ENCODE assay signal across 1 cellular context in the genomic region with DNA sequence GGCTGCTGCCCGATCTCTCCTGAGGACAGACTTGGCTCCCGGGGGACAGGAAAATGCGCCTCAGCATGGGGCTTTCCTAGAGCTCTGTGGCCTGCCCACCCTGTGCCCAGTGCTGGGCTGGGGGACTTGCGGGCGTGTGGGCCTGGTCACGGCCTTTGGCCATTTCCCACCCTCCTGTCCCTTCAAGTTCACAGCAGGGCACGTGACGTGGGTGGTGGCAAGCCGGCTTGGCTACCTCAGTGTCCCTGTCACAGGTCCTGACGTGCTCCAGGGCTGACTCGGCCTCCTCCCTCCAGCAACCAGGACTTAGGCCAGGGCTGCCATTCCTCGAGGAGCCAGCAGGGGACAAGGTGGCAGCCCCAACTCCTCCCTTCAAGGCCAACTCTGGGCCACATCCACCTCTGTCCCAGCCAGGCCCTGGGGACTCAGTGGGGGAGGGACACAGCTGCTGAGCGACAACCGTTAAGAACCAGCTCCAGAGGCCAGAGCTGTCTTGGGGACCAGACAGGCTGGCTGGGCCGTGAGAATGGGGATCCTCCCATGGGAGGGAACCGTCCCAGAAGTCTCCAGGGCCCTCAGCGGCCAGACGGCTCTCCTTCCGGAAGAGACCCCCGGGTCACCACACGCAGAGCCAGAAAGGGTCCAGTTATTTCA.
A peak's percentile ranks its signal among the peaks of the same experiment; 100 is the strongest.
TF ChIP-seq lines count a peak whose summit lies in the region.

No MANE protein-coding gene starts in this region.

TF ChIP-seq in K562, 482 proteins besides CTCF, POLR2A, EP300 and RAD21 (continued from another document and continues in another):
- TF ChIP-seq, protein P1, sequence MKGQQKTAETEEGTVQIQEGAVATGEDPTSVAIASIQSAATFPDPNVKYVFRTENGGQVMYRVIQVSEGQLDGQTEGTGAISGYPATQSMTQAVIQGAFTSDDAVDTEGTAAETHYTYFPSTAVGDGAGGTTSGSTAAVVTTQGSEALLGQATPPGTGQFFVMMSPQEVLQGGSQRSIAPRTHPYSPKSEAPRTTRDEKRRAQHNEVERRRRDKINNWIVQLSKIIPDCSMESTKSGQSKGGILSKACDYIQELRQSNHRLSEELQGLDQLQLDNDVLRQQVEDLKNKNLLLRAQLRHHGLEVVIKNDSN (CRISPR knock-in tag; IDR thresholded peaks at IDR 0.05), result peak; percentile 88
- TF ChIP-seq POLR3G (IDR thresholded peaks at IDR 0.05; ENCODE audit: extremely low read depth, insufficient read length, insufficient replicate concordance) (no peak), BRD9 (IDR thresholded peaks at IDR 0.05; ENCODE audit: low read depth, partially characterized antibody) (no peak), GABPB1 (CRISPR knock-in tag; IDR thresholded peaks at IDR 0.05) (peak; percentile 26; the same call in 1 of the 2 replicates), KLF10 (CRISPR knock-in tag; IDR thresholded peaks at IDR 0.05) (no peak), RUNX1 (IDR thresholded peaks at IDR 0.05; ENCODE audit: low read depth) (no peak), ATF7 (IDR thresholded peaks at IDR 0.05) (peak; percentile 81), ZNF23 (CRISPR knock-in tag; IDR thresholded peaks at IDR 0.05) (no peak), SMAD1 (IDR thresholded peaks at IDR 0.05; ENCODE audit: low read depth, low read length, partially characterized antibody) (no peak), HDAC1 (IDR thresholded peaks at IDR 0.05) (peak in 1 of 2 experiments; percentile 74; a peak in 2 of 4 replicates), MECOM (CRISPR knock-in tag; IDR thresholded peaks at IDR 0.05) (no peak), ZNF124 (CRISPR knock-in tag; IDR thresholded peaks at IDR 0.05) (no peak), BRD4 (IDR thresholded peaks at IDR 0.05) (no peak), ZNF133 (CRISPR knock-in tag; IDR thresholded peaks at IDR 0.05) (no peak), HMGN3 (IDR thresholded peaks at IDR 0.05; ENCODE audit: borderline replicate concordance, extremely low read depth, insufficient read length, low read depth, low read length) (peak; percentile 82), GABPB2 (CRISPR knock-in tag; conservative IDR thresholded peaks at IDR 0.05) (no peak; the same call in 1 of the 2 replicates), TEAD4 (IDR thresholded peaks at IDR 0.05; ENCODE audit: low read length) (0 out of 2 replicates have a peak, but pooled peaks have one; percentile 48), TEAD4 (CRISPR knock-in tag; IDR thresholded peaks at IDR 0.05; ENCODE audit: borderline replicate concordance) (no peak), XRCC3 (IDR thresholded peaks at IDR 0.05) (no peak), RFX5 (IDR thresholded peaks at IDR 0.05; ENCODE audit: low read depth, low read length) (no peak), ZNF436 (CRISPR knock-in tag; IDR thresholded peaks at IDR 0.05) (no peak), MCM5 (IDR thresholded peaks at IDR 0.05; ENCODE audit: low read depth) (no peak), SAFB2 (IDR thresholded peaks at IDR 0.05; ENCODE audit: borderline replicate concordance, low read depth, low read length, severe bottlenecking) (no peak), ETV1 (tag; conservative IDR thresholded peaks at IDR 0.05; ENCODE audit: low read depth) (no peak), ZNF583 (CRISPR knock-in tag; IDR thresholded peaks at IDR 0.05) (0 out of 2 replicates have a peak, but pooled peaks have one; percentile 6), NCOA4 (IDR thresholded peaks at IDR 0.05; ENCODE audit: partially characterized antibody) (no peak), RBM17 (IDR thresholded peaks at IDR 0.05; ENCODE audit: borderline replicate concordance, low read depth, low read length) (no peak), HMG20B (CRISPR knock-in tag; IDR thresholded peaks at IDR 0.05) (no peak), KLF6 (CRISPR knock-in tag; IDR thresholded peaks at IDR 0.05; ENCODE audit: borderline replicate concordance) (no peak), MEIS2 (IDR thresholded peaks at IDR 0.05; ENCODE audit: partially characterized antibody) (peak; percentile 89), NFRKB (IDR thresholded peaks at IDR 0.05; ENCODE audit: low read depth) (no peak; the same call in 1 of the 2 replicates), ZNF785 (CRISPR knock-in tag; IDR thresholded peaks at IDR 0.05) (no peak), ZNF766 (CRISPR knock-in tag; conservative IDR thresholded peaks at IDR 0.05) (peak; percentile 86), HMG20A (CRISPR knock-in tag; conservative IDR thresholded peaks at IDR 0.05) (no peak), KLF1 (tag; IDR thresholded peaks at IDR 0.05) (no peak), DPF2 (IDR thresholded peaks at IDR 0.05) (peak; percentile 53; the same call in 1 of the 2 replicates)
- TF ChIP-seq, protein P2, sequence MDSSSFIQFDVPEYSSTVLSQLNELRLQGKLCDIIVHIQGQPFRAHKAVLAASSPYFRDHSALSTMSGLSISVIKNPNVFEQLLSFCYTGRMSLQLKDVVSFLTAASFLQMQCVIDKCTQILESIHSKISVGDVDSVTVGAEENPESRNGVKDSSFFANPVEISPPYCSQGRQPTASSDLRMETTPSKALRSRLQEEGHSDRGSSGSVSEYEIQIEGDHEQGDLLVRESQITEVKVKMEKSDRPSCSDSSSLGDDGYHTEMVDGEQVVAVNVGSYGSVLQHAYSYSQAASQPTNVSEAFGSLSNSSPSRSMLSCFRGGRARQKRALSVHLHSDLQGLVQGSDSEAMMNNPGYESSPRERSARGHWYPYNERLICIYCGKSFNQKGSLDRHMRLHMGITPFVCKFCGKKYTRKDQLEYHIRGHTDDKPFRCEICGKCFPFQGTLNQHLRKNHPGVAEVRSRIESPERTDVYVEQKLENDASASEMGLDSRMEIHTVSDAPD (CRISPR knock-in tag; IDR thresholded peaks at IDR 0.05), result no peak
- TF ChIP-seq, protein P3, sequence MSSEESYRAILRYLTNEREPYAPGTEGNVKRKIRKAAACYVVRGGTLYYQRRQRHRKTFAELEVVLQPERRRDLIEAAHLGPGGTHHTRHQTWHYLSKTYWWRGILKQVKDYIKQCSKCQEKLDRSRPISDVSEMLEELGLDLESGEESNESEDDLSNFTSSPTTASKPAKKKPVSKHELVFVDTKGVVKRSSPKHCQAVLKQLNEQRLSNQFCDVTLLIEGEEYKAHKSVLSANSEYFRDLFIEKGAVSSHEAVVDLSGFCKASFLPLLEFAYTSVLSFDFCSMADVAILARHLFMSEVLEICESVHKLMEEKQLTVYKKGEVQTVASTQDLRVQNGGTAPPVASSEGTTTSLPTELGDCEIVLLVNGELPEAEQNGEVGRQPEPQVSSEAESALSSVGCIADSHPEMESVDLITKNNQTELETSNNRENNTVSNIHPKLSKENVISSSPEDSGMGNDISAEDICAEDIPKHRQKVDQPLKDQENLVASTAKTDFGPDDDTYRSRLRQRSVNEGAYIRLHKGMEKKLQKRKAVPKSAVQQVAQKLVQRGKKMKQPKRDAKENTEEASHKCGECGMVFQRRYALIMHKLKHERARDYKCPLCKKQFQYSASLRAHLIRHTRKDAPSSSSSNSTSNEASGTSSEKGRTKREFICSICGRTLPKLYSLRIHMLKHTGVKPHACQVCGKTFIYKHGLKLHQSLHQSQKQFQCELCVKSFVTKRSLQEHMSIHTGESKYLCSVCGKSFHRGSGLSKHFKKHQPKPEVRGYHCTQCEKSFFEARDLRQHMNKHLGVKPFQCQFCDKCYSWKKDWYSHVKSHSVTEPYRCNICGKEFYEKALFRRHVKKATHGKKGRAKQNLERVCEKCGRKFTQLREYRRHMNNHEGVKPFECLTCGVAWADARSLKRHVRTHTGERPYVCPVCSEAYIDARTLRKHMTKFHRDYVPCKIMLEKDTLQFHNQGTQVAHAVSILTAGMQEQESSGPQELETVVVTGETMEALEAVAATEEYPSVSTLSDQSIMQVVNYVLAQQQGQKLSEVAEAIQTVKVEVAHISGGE (CRISPR knock-in tag; IDR thresholded peaks at IDR 0.05), result peak in 1 of 3 experiments; percentile 56; a peak in 1 of 6 replicates
- TF ChIP-seq, protein P4, sequence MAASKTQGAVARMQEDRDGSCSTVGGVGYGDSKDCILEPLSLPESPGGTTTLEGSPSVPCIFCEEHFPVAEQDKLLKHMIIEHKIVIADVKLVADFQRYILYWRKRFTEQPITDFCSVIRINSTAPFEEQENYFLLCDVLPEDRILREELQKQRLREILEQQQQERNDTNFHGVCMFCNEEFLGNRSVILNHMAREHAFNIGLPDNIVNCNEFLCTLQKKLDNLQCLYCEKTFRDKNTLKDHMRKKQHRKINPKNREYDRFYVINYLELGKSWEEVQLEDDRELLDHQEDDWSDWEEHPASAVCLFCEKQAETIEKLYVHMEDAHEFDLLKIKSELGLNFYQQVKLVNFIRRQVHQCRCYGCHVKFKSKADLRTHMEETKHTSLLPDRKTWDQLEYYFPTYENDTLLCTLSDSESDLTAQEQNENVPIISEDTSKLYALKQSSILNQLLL (CRISPR knock-in tag; IDR thresholded peaks at IDR 0.05; ENCODE audit: borderline replicate concordance), result no peak
- TF ChIP-seq, protein P5, sequence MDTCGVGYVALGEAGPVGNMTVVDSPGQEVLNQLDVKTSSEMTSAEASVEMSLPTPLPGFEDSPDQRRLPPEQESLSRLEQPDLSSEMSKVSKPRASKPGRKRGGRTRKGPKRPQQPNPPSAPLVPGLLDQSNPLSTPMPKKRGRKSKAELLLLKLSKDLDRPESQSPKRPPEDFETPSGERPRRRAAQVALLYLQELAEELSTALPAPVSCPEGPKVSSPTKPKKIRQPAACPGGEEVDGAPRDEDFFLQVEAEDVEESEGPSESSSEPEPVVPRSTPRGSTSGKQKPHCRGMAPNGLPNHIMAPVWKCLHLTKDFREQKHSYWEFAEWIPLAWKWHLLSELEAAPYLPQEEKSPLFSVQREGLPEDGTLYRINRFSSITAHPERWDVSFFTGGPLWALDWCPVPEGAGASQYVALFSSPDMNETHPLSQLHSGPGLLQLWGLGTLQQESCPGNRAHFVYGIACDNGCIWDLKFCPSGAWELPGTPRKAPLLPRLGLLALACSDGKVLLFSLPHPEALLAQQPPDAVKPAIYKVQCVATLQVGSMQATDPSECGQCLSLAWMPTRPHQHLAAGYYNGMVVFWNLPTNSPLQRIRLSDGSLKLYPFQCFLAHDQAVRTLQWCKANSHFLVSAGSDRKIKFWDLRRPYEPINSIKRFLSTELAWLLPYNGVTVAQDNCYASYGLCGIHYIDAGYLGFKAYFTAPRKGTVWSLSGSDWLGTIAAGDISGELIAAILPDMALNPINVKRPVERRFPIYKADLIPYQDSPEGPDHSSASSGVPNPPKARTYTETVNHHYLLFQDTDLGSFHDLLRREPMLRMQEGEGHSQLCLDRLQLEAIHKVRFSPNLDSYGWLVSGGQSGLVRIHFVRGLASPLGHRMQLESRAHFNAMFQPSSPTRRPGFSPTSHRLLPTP (IDR thresholded peaks at IDR 0.05; ENCODE audit: borderline replicate concordance, extremely low read depth, insufficient read length), result no peak
- TF ChIP-seq, protein P6, sequence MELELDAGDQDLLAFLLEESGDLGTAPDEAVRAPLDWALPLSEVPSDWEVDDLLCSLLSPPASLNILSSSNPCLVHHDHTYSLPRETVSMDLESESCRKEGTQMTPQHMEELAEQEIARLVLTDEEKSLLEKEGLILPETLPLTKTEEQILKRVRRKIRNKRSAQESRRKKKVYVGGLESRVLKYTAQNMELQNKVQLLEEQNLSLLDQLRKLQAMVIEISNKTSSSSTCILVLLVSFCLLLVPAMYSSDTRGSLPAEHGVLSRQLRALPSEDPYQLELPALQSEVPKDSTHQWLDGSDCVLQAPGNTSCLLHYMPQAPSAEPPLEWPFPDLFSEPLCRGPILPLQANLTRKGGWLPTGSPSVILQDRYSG (tag; conservative IDR thresholded peaks at IDR 0.05; ENCODE audit: low read depth), result no peak
- TF ChIP-seq, protein P7, sequence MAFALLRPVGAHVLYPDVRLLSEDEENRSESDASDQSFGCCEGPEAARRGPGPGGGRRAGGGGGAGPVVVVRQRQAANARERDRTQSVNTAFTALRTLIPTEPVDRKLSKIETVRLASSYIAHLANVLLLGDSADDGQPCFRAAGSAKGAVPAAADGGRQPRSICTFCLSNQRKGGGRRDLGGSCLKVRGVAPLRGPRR (CRISPR knock-in tag; IDR thresholded peaks at IDR 0.05), result no peak
- TF ChIP-seq, protein P8, sequence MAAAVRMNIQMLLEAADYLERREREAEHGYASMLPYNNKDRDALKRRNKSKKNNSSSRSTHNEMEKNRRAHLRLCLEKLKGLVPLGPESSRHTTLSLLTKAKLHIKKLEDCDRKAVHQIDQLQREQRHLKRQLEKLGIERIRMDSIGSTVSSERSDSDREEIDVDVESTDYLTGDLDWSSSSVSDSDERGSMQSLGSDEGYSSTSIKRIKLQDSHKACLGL (CRISPR knock-in tag; IDR thresholded peaks at IDR 0.05; ENCODE audit: borderline replicate concordance, poor library complexity, severe bottlenecking), result no peak
- TF ChIP-seq, protein P9, sequence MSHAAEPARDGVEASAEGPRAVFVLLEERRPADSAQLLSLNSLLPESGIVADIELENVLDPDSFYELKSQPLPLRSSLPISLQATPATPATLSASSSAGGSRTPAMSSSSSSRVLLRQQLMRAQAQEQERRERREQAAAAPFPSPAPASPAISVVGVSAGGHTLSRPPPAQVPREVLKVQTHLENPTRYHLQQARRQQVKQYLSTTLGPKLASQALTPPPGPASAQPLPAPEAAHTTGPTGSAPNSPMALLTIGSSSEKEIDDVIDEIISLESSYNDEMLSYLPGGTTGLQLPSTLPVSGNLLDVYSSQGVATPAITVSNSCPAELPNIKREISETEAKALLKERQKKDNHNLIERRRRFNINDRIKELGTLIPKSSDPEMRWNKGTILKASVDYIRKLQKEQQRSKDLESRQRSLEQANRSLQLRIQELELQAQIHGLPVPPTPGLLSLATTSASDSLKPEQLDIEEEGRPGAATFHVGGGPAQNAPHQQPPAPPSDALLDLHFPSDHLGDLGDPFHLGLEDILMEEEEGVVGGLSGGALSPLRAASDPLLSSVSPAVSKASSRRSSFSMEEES (CRISPR knock-in tag; IDR thresholded peaks at IDR 0.05), result peak; percentile 81
- TF ChIP-seq, protein P10, sequence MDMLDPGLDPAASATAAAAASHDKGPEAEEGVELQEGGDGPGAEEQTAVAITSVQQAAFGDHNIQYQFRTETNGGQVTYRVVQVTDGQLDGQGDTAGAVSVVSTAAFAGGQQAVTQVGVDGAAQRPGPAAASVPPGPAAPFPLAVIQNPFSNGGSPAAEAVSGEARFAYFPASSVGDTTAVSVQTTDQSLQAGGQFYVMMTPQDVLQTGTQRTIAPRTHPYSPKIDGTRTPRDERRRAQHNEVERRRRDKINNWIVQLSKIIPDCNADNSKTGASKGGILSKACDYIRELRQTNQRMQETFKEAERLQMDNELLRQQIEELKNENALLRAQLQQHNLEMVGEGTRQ (CRISPR knock-in tag; IDR thresholded peaks at IDR 0.05), result peak; percentile 67
- TF ChIP-seq, protein P11, sequence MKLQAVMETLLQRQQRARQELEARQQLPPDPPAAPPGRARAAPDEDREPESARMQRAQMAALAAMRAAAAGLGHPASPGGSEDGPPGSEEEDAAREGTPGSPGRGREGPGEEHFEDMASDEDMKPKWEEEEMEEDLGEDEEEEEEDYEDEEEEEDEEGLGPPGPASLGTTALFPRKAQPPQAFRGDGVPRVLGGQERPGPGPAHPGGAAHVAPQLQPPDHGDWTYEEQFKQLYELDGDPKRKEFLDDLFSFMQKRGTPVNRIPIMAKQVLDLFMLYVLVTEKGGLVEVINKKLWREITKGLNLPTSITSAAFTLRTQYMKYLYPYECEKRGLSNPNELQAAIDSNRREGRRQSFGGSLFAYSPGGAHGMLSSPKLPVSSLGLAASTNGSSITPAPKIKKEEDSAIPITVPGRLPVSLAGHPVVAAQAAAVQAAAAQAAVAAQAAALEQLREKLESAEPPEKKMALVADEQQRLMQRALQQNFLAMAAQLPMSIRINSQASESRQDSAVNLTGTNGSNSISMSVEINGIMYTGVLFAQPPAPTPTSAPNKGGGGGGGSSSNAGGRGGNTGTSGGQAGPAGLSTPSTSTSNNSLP (IDR thresholded peaks at IDR 0.05; ENCODE audit: borderline replicate concordance, low read depth, low read length), result no peak
